ENCODE assay signal across 15 cellular contexts in genomic region chr14:66099931-66100330, GRCh38.
A peak's percentile ranks its signal among the peaks of the same experiment; 100 is the strongest.
DNase-seq lines count a peak whose midpoint lies in the region; ATAC-seq, FAIRE-seq and TF ChIP-seq lines count a peak whose summit lies in the region.
"Had no signal": no experiment of that assay in that cellular context is flagged by ENCODE, and none has a peak within 500 bp of the region (broad histone marks: within the 10 kb centered on the region; RNA-seq: fewer than 3 reads in every experiment).

No MANE protein-coding gene starts in this region.

- H3K9me3 Mint-ChIP-seq in activated CD8-positive, alpha-beta memory T cell treated with anti-CD3 and anti-CD28 coated beads, Interleukin-2, amount 10 ng/mL, durations not matched to agents 7 days and 5 days (ENCODE audit: low read depth): no peaks in the 10 kb centered on the region
- H3K9me3 Mint-ChIP-seq: naive thymus-derived CD8-positive, alpha-beta T cell had no signal

- TF ChIP-seq CTCF in foreskin keratinocyte (conservative IDR thresholded peaks at IDR 0.05): no peak

- peaks cover 12% of the 10 kb centered on the region for H3K4me1 Mint-ChIP-seq in activated CD8-positive, alpha-beta memory T cell treated with anti-CD3 and anti-CD28 coated beads, Interleukin-2, amount 10 ng/mL, durations not matched to agents 7 days and 5 days
- H3K4me1 Mint-ChIP-seq: naive thymus-derived CD8-positive, alpha-beta T cell had no signal

- H3K4me3 Mint-ChIP-seq in activated CD8-positive, alpha-beta memory T cell treated with anti-CD3 and anti-CD28 coated beads, Interleukin-2, amount 10 ng/mL, durations not matched to agents 7 days and 5 days: no peak overlapping the region
- H3K4me3 Mint-ChIP-seq: naive thymus-derived CD8-positive, alpha-beta T cell had no signal

- H3K27ac ChIP-seq in foreskin keratinocyte: no peak overlapping the region
- H3K27ac ChIP-seq: left lung, uterus had no signal

- DNase-seq in activated CD8-positive, alpha-beta memory T cell treated with anti-CD3 and anti-CD28 coated beads, Interleukin-2, amount 10 ng/mL, durations not matched to agents 7 days and 5 days: peak; percentile 47
- no peak for DNase-seq in activated CD8-positive, alpha-beta memory T cell treated with anti-CD3 and anti-CD28 coated beads, Interleukin-2, amount 50 U/mL, for 48 hours
- DNase-seq in foreskin keratinocyte: no peak
- DNase-seq in stimulated activated naive CD4-positive, alpha-beta T cell (lab: John Stamatoyannopoulos, UW): no peak
- no peak for DNase-seq in NCI-H748 (lab: John Stamatoyannopoulos, UW; ENCODE audit: unreplicated experiment)
- no peak for DNase-seq in urothelium cell line (ENCODE audit: low spot score)
- DNase-seq: Caco-2; left lung; naive thymus-derived CD8-positive, alpha-beta T cell; NCI-H226; stimulated activated CD4-positive, alpha-beta T cell treated with anti-CD3 and anti-CD28 coated beads, Interleukin-2, amount 100 ng/mL, for 24 hours; uterus had no signal

- no peak overlapping the region for H3K27ac Mint-ChIP-seq in activated CD8-positive, alpha-beta memory T cell treated with anti-CD3 and anti-CD28 coated beads, Interleukin-2, amount 10 ng/mL, durations not matched to agents 7 days and 5 days
- H3K27ac Mint-ChIP-seq: naive thymus-derived CD8-positive, alpha-beta T cell had no signal

- FAIRE-seq in urothelium cell line (lab: Jason Lieb, UNC): no peak
- FAIRE-seq: RCC 7860 had no signal

- peak; percentile 58 for ATAC-seq in activated CD8-positive, alpha-beta memory T cell treated with anti-CD3 and anti-CD28 coated beads, Interleukin-2, amount 10 ng/mL, durations not matched to agents 7 days and 5 days
- peak; percentile 72 for ATAC-seq in GM19328 (IDR thresholded peaks at IDR 0.05; ENCODE audit: unreplicated experiment)
- peak; percentile 69 for ATAC-seq in HG02938 (IDR thresholded peaks at IDR 0.05; ENCODE audit: unreplicated experiment)
- ATAC-seq in foreskin keratinocyte: peak; percentile 34
- ATAC-seq: left lung; naive thymus-derived CD8-positive, alpha-beta T cell had no signal

- no peaks in the 10 kb centered on the region for H3K36me3 Mint-ChIP-seq in activated CD8-positive, alpha-beta memory T cell treated with anti-CD3 and anti-CD28 coated beads, Interleukin-2, amount 10 ng/mL, durations not matched to agents 7 days and 5 days
- H3K36me3 Mint-ChIP-seq: naive thymus-derived CD8-positive, alpha-beta T cell had no signal

- H3K4me1 ChIP-seq in foreskin keratinocyte: no peaks in the 10 kb centered on the region
- H3K4me1 ChIP-seq: Caco-2, left lung, uterus had no signal

- H3K27me3 ChIP-seq in foreskin keratinocyte: peaks cover 3% of the 10 kb centered on the region
- H3K27me3 ChIP-seq: left lung, uterus had no signal

- peaks cover 32% of the 10 kb centered on the region for H3K27me3 Mint-ChIP-seq in activated CD8-positive, alpha-beta memory T cell treated with anti-CD3 and anti-CD28 coated beads, Interleukin-2, amount 10 ng/mL, durations not matched to agents 7 days and 5 days

- CTCF ChIA-PET in activated CD8-positive, alpha-beta memory T cell treated with anti-CD3 and anti-CD28 coated beads, Interleukin-2, amount 10 ng/mL, durations not matched to agents 7 days and 5 days (lab: Charles Lee): no interaction called here
